Comparison of ENCODE assay signal across 10 cellular contexts in the genomic region with DNA sequence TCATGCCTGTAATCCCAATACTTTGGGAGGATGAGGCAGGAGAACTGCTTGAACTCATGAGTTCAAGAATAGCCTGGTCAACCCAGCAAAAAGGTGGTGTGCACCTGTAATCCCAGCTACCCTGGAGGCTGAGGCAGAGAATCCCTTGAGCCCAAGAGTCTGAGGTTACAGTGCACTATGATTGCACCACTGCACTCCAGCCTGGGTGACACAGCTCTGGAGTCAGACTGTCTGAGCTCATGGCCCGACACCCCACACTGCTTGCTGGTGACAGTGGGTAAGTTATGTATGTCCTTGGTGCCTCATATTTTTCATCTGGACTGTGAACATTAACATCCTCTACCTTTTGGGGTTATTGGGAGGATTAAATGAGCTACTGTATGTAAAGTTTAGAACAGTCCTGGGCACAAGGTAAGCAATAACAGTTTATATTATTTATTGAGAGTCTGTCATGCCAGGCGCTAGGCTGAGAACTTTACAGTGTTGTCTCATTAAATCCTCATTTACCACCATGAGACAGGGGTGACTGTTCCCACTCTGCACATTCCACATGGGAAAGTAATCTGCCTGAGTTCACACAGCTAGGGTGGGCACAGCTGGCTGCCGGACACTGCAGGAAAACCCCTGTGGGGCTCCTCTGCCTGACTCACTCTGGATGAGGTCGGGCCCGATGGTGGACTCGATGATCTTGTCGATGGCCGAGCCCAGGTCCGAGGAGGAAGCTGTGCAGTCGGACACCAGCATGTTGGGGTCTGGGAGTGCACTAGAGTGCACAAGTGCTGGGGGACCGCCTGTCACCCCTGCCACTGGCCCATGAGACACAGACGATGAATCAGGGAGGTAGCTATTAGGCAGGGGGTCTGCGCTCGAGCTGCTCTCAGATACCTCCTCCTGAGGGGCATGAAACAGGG. TPM values are rescaled to one million over a fixed set of nuclear protein-coding genes. Genes with fewer than 3 reads are reported as not detected.
A peak's percentile ranks its signal among the peaks of the same experiment; 100 is the strongest.
DNase-seq lines count a peak whose midpoint lies in the region; ATAC-seq and TF ChIP-seq lines count a peak whose summit lies in the region.
"Had no signal": no experiment of that assay in that cellular context is flagged by ENCODE, and none has a peak within 500 bp of the region (broad histone marks: within the 10 kb centered on the region; RNA-seq: fewer than 3 reads in every experiment).

No MANE protein-coding gene starts in this region.

- TF ChIP-seq CTCF in mammary epithelial cell (conservative IDR thresholded peaks at IDR 0.05 in 1 of 2, IDR thresholded peaks at IDR 0.05 in 1 of 2; ENCODE audit: extremely low read depth in 1 of 2, insufficient read depth in 1 of 2, low read depth in 1 of 2, low read length in 2 of 2), result no peak
- TF ChIP-seq CTCF in MCF 10A (IDR thresholded peaks at IDR 0.05; ENCODE audit: unreplicated experiment), result no peak
- TF ChIP-seq CTCF in tibial artery (IDR thresholded peaks at IDR 0.05), result no peak

- H3K27me3 Mint-ChIP-seq in MCF 10A (ENCODE audit: insufficient read depth, unreplicated experiment), result no peaks in the 10 kb centered on the region

- H3K9me3 ChIP-seq in mammary epithelial cell (replicated peaks; ENCODE audit: insufficient read depth, low read length) (no peaks in the 10 kb centered on the region), SJSA1 (replicated peaks) (no peaks in the 10 kb centered on the region), tibial artery (no peaks in the 10 kb centered on the region)

- H3K36me3 Mint-ChIP-seq in MCF 10A (ENCODE audit: insufficient read depth, unreplicated experiment), result peaks cover 52% of the 10 kb centered on the region

- intact Hi-C loops in mammary epithelial cell (cut with micrococcal nuclease), result no loop called here
- intact Hi-C loops in MCF 10A (cut with micrococcal nuclease), result no loop called here
- intact Hi-C loops in left ventricle myocardium superior (cut with micrococcal nuclease), result no loop called here
- intact Hi-C loops in tibial artery (cut with DNase I; ENCODE audit: low total_unique reads), result loop anchor here (10.0 kb wide), 1 partner anchor 144 kb away; the partner anchor contains the start of gene TNNC2

- H3K9ac ChIP-seq in mammary epithelial cell (ENCODE audit: insufficient read depth, low read length), result no peak overlapping the region

- no peaks in the 10 kb centered on the region for H3K27me3 ChIP-seq in mammary epithelial cell (ENCODE audit: insufficient read depth, low read length)
- no peaks in the 10 kb centered on the region for H3K27me3 ChIP-seq in SJSA1 (replicated peaks)
- H3K27me3 ChIP-seq in tibial artery, result no peaks in the 10 kb centered on the region

- ATAC-seq in left ventricle myocardium superior (no peak), GM21717 (IDR thresholded peaks at IDR 0.05; ENCODE audit: unreplicated experiment) (no peak), HG02571 (IDR thresholded peaks at IDR 0.05; ENCODE audit: unreplicated experiment) (no peak), GM21367 (IDR thresholded peaks at IDR 0.05; ENCODE audit: unreplicated experiment) (no peak)

- no TSS peak for BruUV-seq in mammary epithelial cell (replicated peaks; lab: Mats Ljungman, UMichigan)
- BruUV-seq in MCF 10A (replicated peaks; lab: Mats Ljungman, UMichigan), result no TSS peak

- no peak overlapping the region for H3K27ac Mint-ChIP-seq in MCF 10A (ENCODE audit: low read depth, unreplicated experiment)

- no peaks in the 10 kb centered on the region for H3K9me3 Mint-ChIP-seq in MCF 10A (ENCODE audit: unreplicated experiment)

- H2AFZ ChIP-seq in mammary epithelial cell (ENCODE audit: low read depth, low read length), result no peak overlapping the region

- 70% methylated on average over 9 of the region's 14 CpGs for WGBS in mammary epithelial cell (ENCODE audit: low coverage, missing lambda C conversion rate)

- H3K4me3 ChIP-seq in mammary epithelial cell (replicated peaks in 1 of 3; ENCODE audit: insufficient read depth in 1 of 3, low read depth in 2 of 3, low read length in 3 of 3) (no peak overlapping the region), SJSA1 (no peak overlapping the region), tibial artery (no peak overlapping the region)

- in situ Hi-C loops in mammary epithelial cell (cut with MboI; ENCODE audit: low sequenced_read_pairs in 2 of 2), result no loop called here

- no peaks in the 10 kb centered on the region for H4K20me1 ChIP-seq in mammary epithelial cell (ENCODE audit: insufficient read depth, low read length)

- peaks cover 19% of the 10 kb centered on the region for H3K4me1 Mint-ChIP-seq in MCF 10A (ENCODE audit: insufficient read depth, unreplicated experiment)

- H3K4me3 Mint-ChIP-seq in MCF 10A (ENCODE audit: unreplicated experiment), result no peak overlapping the region

- DNase-seq in mammary epithelial cell (no peak), MCF 10A (ENCODE audit: unreplicated experiment) (no peak), SJSA1 (ENCODE audit: low read depth in 1 of 2, low spot score in 2 of 2) (peak in 1 of 2 experiments; percentile 19), left ventricle myocardium superior (peak; percentile 33), tibial artery (peak in 1 of 2 donors; percentile 37)

- H3K4me1 ChIP-seq in mammary epithelial cell (ENCODE audit: insufficient read depth, low read length) (peaks cover 24% of the 10 kb centered on the region), SJSA1 (replicated peaks) (peaks cover 26% of the 10 kb centered on the region), tibial artery (peaks cover 4 to 34% (median 18%) of the 10 kb centered on the region in 4 donors)

- dilution Hi-C loops in mammary epithelial cell (cut with HindIII; ENCODE audit: low sequenced_read_pairs), result loop anchor here (5.0 kb wide), 2 partner anchors 38 to 88 kb away; partner anchors contain the start of gene MMP9

- H3K36me3 ChIP-seq in mammary epithelial cell (ENCODE audit: insufficient read depth, low read length) (peaks cover 12% of the 10 kb centered on the region), SJSA1 (peaks cover 62% of the 10 kb centered on the region), tibial artery (peaks cover 46 to 58% (median 49%) of the 10 kb centered on the region in 3 donors)

- no peak overlapping the region for H3K27ac ChIP-seq in mammary epithelial cell (ENCODE audit: insufficient read depth, low read depth, low read length)
- 0 out of 2 replicates have a peak overlapping the region, but pooled peaks have one; percentile 13 for H3K27ac ChIP-seq in SJSA1
- peak overlapping the region; percentile 98 to 100 for H3K27ac ChIP-seq in tibial artery
- H3K27ac ChIP-seq: C4-2B had no signal

- POLR2A ChIA-PET in MCF 10A (lab: Yijun Ruan, JAX), result interaction anchor here (0.6 to 6.0 kb wide), 23 partner anchors 8 to 1143 kb away, joined by 3 to 123 read pairs (median 7); partner anchors contain the start of genes CTSA, NCOA5, NEURL2 and PCIF1

- H3K79me2 ChIP-seq in mammary epithelial cell (ENCODE audit: insufficient read depth, low read length), result peaks cover 36% of the 10 kb centered on the region

- CTCF ChIA-PET in mammary epithelial cell (lab: Charles Lee; ENCODE audit: low non-redundant PET) (interaction anchor here (0.7 kb wide), 1 partner anchor 466 kb away, joined by 4 read pairs; no protein-coding TSS in a partner anchor), MCF 10A (lab: Yijun Ruan, JAX) (interaction anchor here (0.7 to 13.5 kb wide), 49 partner anchors 9 to 1201 kb away, joined by 3 to 200 read pairs (median 5); partner anchors contain the start of gene ZSWIM1)

- peak overlapping the region; percentile 89 for H3K4me2 ChIP-seq in mammary epithelial cell (ENCODE audit: insufficient read depth, low read depth, low read length)

RNA-seq across cellular contexts. Expression of gene ZNF335, which starts 2.9 kb away (rescaled TPM):
- total RNA-seq in mammary epithelial cell (10 to 100 TPM; 13.8 to 21.7 TPM), MCF 10A (2022) (24.2 and 26.9 TPM in 2 replicates), left ventricle myocardium superior (10.0 TPM)
- polyA plus RNA-seq in mammary epithelial cell, result 10.5 TPM
- 32.9 TPM for polyA minus RNA-seq in mammary epithelial cell
- 8.1 and 12.2 TPM in 2 replicates for total RNA-seq in SJSA1 (2014; rRNA removed; shearing (Covaris generic))

RNA-seq across cellular contexts. Expression of gene PCIF1, which starts 34.6 kb away (rescaled TPM):
- 10 to 100 TPM; 12.7 to 18.9 TPM for total RNA-seq in mammary epithelial cell
- 12.7 TPM for polyA plus RNA-seq in mammary epithelial cell
- 17.8 TPM for polyA minus RNA-seq in mammary epithelial cell
- 14.3 and 20.5 TPM in 2 replicates for total RNA-seq in MCF 10A (2022)
- 5.2 and 9.6 TPM in 2 replicates for total RNA-seq in SJSA1 (2014; rRNA removed; shearing (Covaris generic))
- 26.2 TPM for total RNA-seq in left ventricle myocardium superior

RNA-seq across cellular contexts. Expression of gene MMP9, which starts 39.7 kb away (rescaled TPM):
- total RNA-seq in mammary epithelial cell, result 1 to 10 TPM in 1 of 2 donors, not detected in 1; 4.3 TPM
- polyA plus RNA-seq in mammary epithelial cell, result 1.1 TPM
- polyA minus RNA-seq in mammary epithelial cell, result not detected
- 0.12 TPM in 1 of 2 replicates, not detected in the other for total RNA-seq in MCF 10A (2022)
- not detected in 2 replicates for total RNA-seq in SJSA1 (2014; rRNA removed; shearing (Covaris generic))
- total RNA-seq in left ventricle myocardium superior, result 0.64 TPM
- total RNA-seq: cerebellum had no signal

RNA-seq across cellular contexts. Expression of gene PLTP, which starts 57.1 kb away (rescaled TPM):
- total RNA-seq in mammary epithelial cell (10 to 100 TPM in 1 of 2 donors, 1 to 10 TPM in 1; 7.2 to 17.7 TPM), MCF 10A (2022) (0.20 and 0.37 TPM in 2 replicates), left ventricle myocardium superior (97.7 TPM)
- polyA plus RNA-seq in mammary epithelial cell, result 6.7 TPM
- polyA minus RNA-seq in mammary epithelial cell, result 1.4 TPM
- total RNA-seq in SJSA1 (2014; rRNA removed; shearing (Covaris generic)), result 4.2 and 6.6 TPM in 2 replicates

RNA-seq across cellular contexts. Expression of gene SLC12A5, which starts 60.0 kb away (rescaled TPM):
- 1 to 10 TPM in 1 of 2 donors, not detected in 1; 1.5 TPM for total RNA-seq in mammary epithelial cell
- polyA plus RNA-seq in mammary epithelial cell, result 0.94 TPM
- polyA minus RNA-seq in mammary epithelial cell, result 11.3 TPM
- 0.75 and 0.98 TPM in 2 replicates for total RNA-seq in MCF 10A (2022)
- total RNA-seq in SJSA1 (2014; rRNA removed; shearing (Covaris generic)), result not detected in 2 replicates
- 1.3 TPM for total RNA-seq in left ventricle myocardium superior
